In genomic region chr3:52154135-52155094, GRCh38 we compare ENCODE assay signal across 2 cellular contexts.
A peak's percentile ranks its signal among the peaks of the same experiment; 100 is the strongest.
TF ChIP-seq lines count a peak whose summit lies in the region.

Gene POC1A (minus strand): TSS chr3:52154423. CDS start chr3:52154372, 51 bp downstream.

TF ChIP-seq in IMR-90, 13 proteins besides CTCF, POLR2A, EP300 and RAD21 (continued from another document):
- peak; percentile 94 for TF ChIP-seq USF2 (IDR thresholded peaks at IDR 0.05; ENCODE audit: low read depth, low read length)
- TF ChIP-seq MAZ (IDR thresholded peaks at IDR 0.05; ENCODE audit: borderline replicate concordance, low read depth, low read length), result peak; percentile 96
- peak; percentile 99 for TF ChIP-seq CEBPB (IDR thresholded peaks at IDR 0.05; ENCODE audit: low read depth, low read length)
- peak; percentile 94 for TF ChIP-seq MXI1 (IDR thresholded peaks at IDR 0.05; ENCODE audit: borderline replicate concordance, low read depth, low read length)
- no peak for TF ChIP-seq CHD1 (IDR thresholded peaks at IDR 0.05; ENCODE audit: low read depth, low read length)

TF ChIP-seq in endothelial cell of umbilical vein, 7 proteins besides CTCF, POLR2A, EP300 and RAD21 (continued from another document):
- TF ChIP-seq POLR2AphosphoS5 (IDR thresholded peaks at IDR 0.05; ENCODE audit: insufficient read depth, low read depth, low read length) (peak; percentile 52), MYC (IDR thresholded peaks at IDR 0.05; ENCODE audit: low read depth, low read length) (peak; percentile 7), GATA2 (IDR thresholded peaks at IDR 0.05; ENCODE audit: insufficient read depth, insufficient read length, low read depth, low read length) (no peak)
